In genomic region chr10:103661951-103662405, GRCh38 we compare ENCODE assay signal across 9 cellular contexts.
DNase-seq lines count a peak whose midpoint lies in the region; ATAC-seq and TF ChIP-seq lines count a peak whose summit lies in the region.
"Had no signal": no experiment of that assay in that cellular context is flagged by ENCODE, and none has a peak within 500 bp of the region (broad histone marks: within the 10 kb centered on the region; RNA-seq: fewer than 3 reads in every experiment).

No MANE protein-coding gene starts in this region.

- peak overlapping the region; percentile 69 for H3K27ac ChIP-seq in right cardiac atrium (ENCODE audit: low read length)

- H3K9me3 Mint-ChIP-seq in WTC11, result peaks cover 7% of the 10 kb centered on the region
- peaks cover 0 to 5% of the 10 kb centered on the region in 2 donors for H3K9me3 Mint-ChIP-seq in stimulated activated naive B cell treated with anti-CD40 and anti-IgM and Interleukin-4, amounts not matched to agents 10 μg/mL and 1 μg/mL and 100 μg/mL, for 72 hours

- WGBS in right cardiac atrium, result 29% methylated on average over 9 of the region's 9 CpGs

- H3K4me3 Mint-ChIP-seq in WTC11, result no peak overlapping the region
- H3K4me3 Mint-ChIP-seq in stimulated activated naive B cell treated with anti-CD40 and anti-IgM and Interleukin-4, amounts not matched to agents 10 μg/mL and 1 μg/mL and 100 μg/mL, for 72 hours, result peak overlapping the region; percentile 93 to 96
- H3K4me3 Mint-ChIP-seq: neural crest cell had no signal

- no peak overlapping the region for H3K27ac Mint-ChIP-seq in WTC11
- H3K27ac Mint-ChIP-seq in stimulated activated naive B cell treated with anti-CD40 and anti-IgM and Interleukin-4, amounts not matched to agents 10 μg/mL and 1 μg/mL and 100 μg/mL, for 72 hours, result no peak overlapping the region

- no peak for TF ChIP-seq CTCF in WTC11 (IDR thresholded peaks at IDR 0.05)

- H3K4me1 Mint-ChIP-seq in WTC11, result peaks cover 16% of the 10 kb centered on the region
- peaks cover 19 to 29% of the 10 kb centered on the region in 2 donors for H3K4me1 Mint-ChIP-seq in stimulated activated naive B cell treated with anti-CD40 and anti-IgM and Interleukin-4, amounts not matched to agents 10 μg/mL and 1 μg/mL and 100 μg/mL, for 72 hours

- DNase-seq in NCI-H1417 (lab: John Stamatoyannopoulos, UW) (peak; percentile 12 to 58 (median 54)), NCI-H1417 treated with DMSO at 0.1 percent for 48 hours (lab: John Stamatoyannopoulos, UW) (no peak), WTC11 (ENCODE audit: low spot score) (no peak), right cardiac atrium (no peak), RPMI8226 (no peak)
- no peak for DNase-seq in stimulated activated naive B cell treated with anti-CD40 and anti-IgM and Interleukin-4, amounts not matched to agents 10 μg/mL and 1 μg/mL and 100 μg/mL, for 72 hours

- no peaks in the 10 kb centered on the region for H3K27me3 Mint-ChIP-seq in WTC11 (ENCODE audit: low read depth)
- no peaks in the 10 kb centered on the region for H3K27me3 Mint-ChIP-seq in stimulated activated naive B cell treated with anti-CD40 and anti-IgM and Interleukin-4, amounts not matched to agents 10 μg/mL and 1 μg/mL and 100 μg/mL, for 72 hours

- no peaks in the 10 kb centered on the region for H3K9me3 ChIP-seq in right cardiac atrium (ENCODE audit: control insufficient read depth, low read length)

- peaks cover 14% of the 10 kb centered on the region for H3K36me3 Mint-ChIP-seq in WTC11
- peaks cover 22 to 33% of the 10 kb centered on the region in 2 donors for H3K36me3 Mint-ChIP-seq in stimulated activated naive B cell treated with anti-CD40 and anti-IgM and Interleukin-4, amounts not matched to agents 10 μg/mL and 1 μg/mL and 100 μg/mL, for 72 hours

- POLR2A ChIA-PET in WTC11 (lab: Charles Lee), result interaction anchor here (0.9 kb wide), 1 partner anchor 12 kb away, joined by 4 read pairs; no protein-coding TSS in a partner anchor

- peaks cover 4% of the 10 kb centered on the region for H3K4me1 ChIP-seq in right cardiac atrium (ENCODE audit: control insufficient read depth, insufficient read depth, low read length)

- CTCF ChIA-PET in WTC11 (lab: Charles Lee), result interaction anchor here (0.7 to 5.8 kb wide), 11 partner anchors 8 to 69 kb away, joined by 3 to 32 read pairs (median 7); no protein-coding TSS in a partner anchor

- ATAC-seq in WTC11 (no peak), right cardiac atrium (no peak), GM21423 (IDR thresholded peaks at IDR 0.05; ENCODE audit: unreplicated experiment) (no peak), GM19395 (IDR thresholded peaks at IDR 0.05; ENCODE audit: unreplicated experiment) (no peak)
- ATAC-seq in stimulated activated naive B cell treated with anti-CD40 and anti-IgM and Interleukin-4, amounts not matched to agents 10 μg/mL and 1 μg/mL and 100 μg/mL, for 72 hours (replicated peaks), result no peak

- H3K4me3 ChIP-seq in right cardiac atrium (ENCODE audit: low read length), result no peak overlapping the region

- intact Hi-C loops in right cardiac atrium (cut with DNase I), result no loop called here

- no peaks in the 10 kb centered on the region for H3K27me3 ChIP-seq in right cardiac atrium (ENCODE audit: control insufficient read depth, insufficient read depth)

TF ChIP-seq in WTC11, 78 proteins besides CTCF, POLR2A, EP300 and RAD21:
- TF ChIP-seq SOX15 (CRISPR knock-in tag; IDR thresholded peaks at IDR 0.05), result no peak
- TF ChIP-seq E2F5 (CRISPR knock-in tag; IDR thresholded peaks at IDR 0.05), result 0 out of 2 replicates have a peak, but pooled peaks have one; percentile 2

Comparison
In these comparisons a context has a peak if more than half of its experiments do, and no peak if none do; other contexts are left out.
1. DNase-seq: peak in NCI-H1417 (3 of 3); none in NCI-H1417 treated with DMSO at 0.1 percent for 48 hours (single experiment), WTC11 (single experiment), right cardiac atrium (0 of 3), stimulated activated naive B cell treated with anti-CD40 and anti-IgM and Interleukin-4, amounts not matched to agents 10 μg/mL and 1 μg/mL and 100 μg/mL, for 72 hours (single experiment) and RPMI8226 (single experiment).